13 cellular contexts compared by ENCODE assay signal in genomic region chr2:84944257-84944909, GRCh38. TPM values are rescaled to one million over a fixed set of nuclear protein-coding genes. Genes with fewer than 3 reads are reported as not detected.
DNase-seq lines count a peak whose midpoint lies in the region; ATAC-seq and TF ChIP-seq lines count a peak whose summit lies in the region.
"Had no signal": no experiment of that assay in that cellular context is flagged by ENCODE, and none has a peak within 500 bp of the region (broad histone marks: within the 10 kb centered on the region; RNA-seq: fewer than 3 reads in every experiment).

No MANE protein-coding gene starts in this region.

- H4K91ac ChIP-seq in IMR-90 (ENCODE audit: insufficient read depth, low read depth, low read length): peak overlapping the region; percentile 13; the same call in 1 of the 2 replicates

- CTCF ChIA-PET in IMR-90 (lab: Yijun Ruan, JAX): interaction anchor here (3.0 kb wide), 1 partner anchor 18 kb away, joined by 17 read pairs; no protein-coding TSS in a partner anchor

- H3K79me1 ChIP-seq in IMR-90 (ENCODE audit: low read depth in 1 of 2, low read length in 2 of 2): peaks cover 0 to 23% of the 10 kb centered on the region in 2 experiments; a peak in 1 of 4 replicates

- no peak overlapping the region for H3K4me2 ChIP-seq in IMR-90 (ENCODE audit: low read depth, low read length)

- H3K9me1 ChIP-seq in IMR-90 (ENCODE audit: insufficient read depth, low read length): peaks cover 10% of the 10 kb centered on the region

- H2BK20ac ChIP-seq in IMR-90 (ENCODE audit: low read depth, low read length): 0 out of 2 replicates have a peak overlapping the region, but pooled peaks have one; percentile 38

- no peak overlapping the region for H2AK9ac ChIP-seq in IMR-90 (replicated peaks; ENCODE audit: low read depth, low read length, poor library complexity)

- H3K14ac ChIP-seq in IMR-90 (replicated peaks; ENCODE audit: low read depth, low read length): peak overlapping the region; percentile 78; the same call in 1 of the 2 replicates

- TF ChIP-seq CTCF in IMR-90 (conservative IDR thresholded peaks at IDR 0.05; ENCODE audit: low read depth, low read length) (no peak), nephron progenitor cell (IDR thresholded peaks at IDR 0.05) (no peak), right lobe of liver (IDR thresholded peaks at IDR 0.05) (no peak)

- H2BK5ac ChIP-seq in IMR-90 (ENCODE audit: low read depth, low read length, poor library complexity, severe bottlenecking): peak overlapping the region; percentile 48

- no peak for TF ChIP-seq RAD21 in IMR-90 (IDR thresholded peaks at IDR 0.05; ENCODE audit: low read length)

- no peaks in the 10 kb centered on the region for H4K20me1 ChIP-seq in IMR-90 (ENCODE audit: insufficient read depth, low read length)

- no peak overlapping the region for H3K4me3 ChIP-seq in IMR-90 (ENCODE audit: insufficient read depth, low read depth, low read length)
- no peak overlapping the region for H3K4me3 ChIP-seq in right lobe of liver
- H3K4me3 ChIP-seq: coronary artery had no signal

- H2BK120ac ChIP-seq in IMR-90 (ENCODE audit: low read depth, low read length): peak overlapping the region; percentile 32; the same call in 1 of the 2 replicates

- no peak overlapping the region for H3K18ac ChIP-seq in IMR-90 (ENCODE audit: low read depth, low read length)

- in situ Hi-C loops in IMR-90 (cut with MboI; ENCODE audit: low sequenced_read_pairs): no loop called here

- H3K9me3 Mint-ChIP-seq in activated T-cell treated with anti-CD3 and anti-CD28 coated beads, Interleukin-2, amount 50 U/mL, for 24 hours: no peaks in the 10 kb centered on the region
- H3K9me3 Mint-ChIP-seq in activated T-helper 17 cell treated with anti-CD3 and anti-CD28 coated beads, Interleukin-2, amount 50 U/mL, for 72 hours: no peaks in the 10 kb centered on the region
- no peaks in the 10 kb centered on the region for H3K9me3 Mint-ChIP-seq in nephron progenitor cell

- peak; percentile 23 for DNase-seq in activated T-cell treated with anti-CD3 and anti-CD28 coated beads, Interleukin-2, amount 50 U/mL, for 24 hours
- no peak for DNase-seq in activated T-cell treated with anti-CD3 and anti-CD28 coated beads, Interleukin-2, amount 50 U/mL, for 48 hours
- DNase-seq in IMR-90 (no peak), nephron progenitor cell (no peak), NCI-H748 (lab: John Stamatoyannopoulos, UW; ENCODE audit: unreplicated experiment) (no peak), globus pallidus (ENCODE audit: low spot score) (no peak), right lobe of liver (no peak)
- DNase-seq: activated effector memory CD4-positive, alpha-beta T cell treated with anti-CD3 and anti-CD28 coated beads, Interleukin-2, amount 50 U/mL, for 16 hours; DND-41; NCI-H1930; NCI-H510A treated with DMSO at 0.1 percent for 48 hours had no signal

- no peaks in the 10 kb centered on the region for H3K27me3 Mint-ChIP-seq in activated T-cell treated with anti-CD3 and anti-CD28 coated beads, Interleukin-2, amount 50 U/mL, for 24 hours
- no peaks in the 10 kb centered on the region for H3K27me3 Mint-ChIP-seq in activated T-helper 17 cell treated with anti-CD3 and anti-CD28 coated beads, Interleukin-2, amount 50 U/mL, for 72 hours
- no peaks in the 10 kb centered on the region for H3K27me3 Mint-ChIP-seq in nephron progenitor cell (ENCODE audit: low read depth, poor library complexity)

- peak overlapping the region; percentile 45 to 59; a peak in 2 of 4 replicates for H4K8ac ChIP-seq in IMR-90 (ENCODE audit: low read depth in 2 of 2, low read length in 2 of 2)

- H3K23ac ChIP-seq in IMR-90 (ENCODE audit: low read depth, low read length): no peak overlapping the region; the same call in 1 of the 2 replicates

- H3K27ac ChIP-seq in IMR-90 (ENCODE audit: insufficient read depth, low read length): no peak overlapping the region
- H3K27ac ChIP-seq in right lobe of liver: no peak overlapping the region
- H3K27ac ChIP-seq: coronary artery had no signal

- H3K36me3 Mint-ChIP-seq in activated T-cell treated with anti-CD3 and anti-CD28 coated beads, Interleukin-2, amount 50 U/mL, for 24 hours (ENCODE audit: low read depth): peaks cover 2% of the 10 kb centered on the region
- H3K36me3 Mint-ChIP-seq in activated T-helper 17 cell treated with anti-CD3 and anti-CD28 coated beads, Interleukin-2, amount 50 U/mL, for 72 hours (ENCODE audit: low read depth): peaks cover 48% of the 10 kb centered on the region
- no peaks in the 10 kb centered on the region for H3K36me3 Mint-ChIP-seq in nephron progenitor cell (ENCODE audit: low read depth)

- ATAC-seq in IMR-90 (ENCODE audit: low read depth): no peak
- no peak for ATAC-seq in activated T-helper 17 cell treated with anti-CD3 and anti-CD28 coated beads, Interleukin-2, amount 50 U/mL, for 72 hours (replicated peaks)
- no peak for ATAC-seq in right lobe of liver

- H3K27ac Mint-ChIP-seq in activated T-cell treated with anti-CD3 and anti-CD28 coated beads, Interleukin-2, amount 50 U/mL, for 24 hours: peak overlapping the region; percentile 93
- H3K27ac Mint-ChIP-seq in activated T-helper 17 cell treated with anti-CD3 and anti-CD28 coated beads, Interleukin-2, amount 50 U/mL, for 72 hours: peak overlapping the region; percentile 95
- peak overlapping the region; percentile 51 for H3K27ac Mint-ChIP-seq in nephron progenitor cell

- H3K4ac ChIP-seq in IMR-90 (ENCODE audit: low read depth, low read length): peak overlapping the region; percentile 40; the same call in 1 of the 2 replicates

- H3K36me3 ChIP-seq in IMR-90 (ENCODE audit: control insufficient read depth, insufficient read depth, low read length) (no peaks in the 10 kb centered on the region), right lobe of liver (no peaks in the 10 kb centered on the region)

- H3K4me1 Mint-ChIP-seq in activated T-cell treated with anti-CD3 and anti-CD28 coated beads, Interleukin-2, amount 50 U/mL, for 24 hours (ENCODE audit: low read depth): peaks cover 67% of the 10 kb centered on the region
- H3K4me1 Mint-ChIP-seq in activated T-helper 17 cell treated with anti-CD3 and anti-CD28 coated beads, Interleukin-2, amount 50 U/mL, for 72 hours: peaks cover 37% of the 10 kb centered on the region
- H3K4me1 Mint-ChIP-seq in nephron progenitor cell: peaks cover 5% of the 10 kb centered on the region

- TF ChIP-seq POLR2A in IMR-90 (IDR thresholded peaks at IDR 0.05; ENCODE audit: low read depth, low read length): no peak
- TF ChIP-seq POLR2A in right lobe of liver (IDR thresholded peaks at IDR 0.05): no peak

- H2AK5ac ChIP-seq in IMR-90 (ENCODE audit: low read depth, low read length): peak overlapping the region; percentile 40; the same call in 1 of the 2 replicates

- no peak overlapping the region for H3K4me3 Mint-ChIP-seq in activated T-cell treated with anti-CD3 and anti-CD28 coated beads, Interleukin-2, amount 50 U/mL, for 24 hours
- H3K4me3 Mint-ChIP-seq in activated T-helper 17 cell treated with anti-CD3 and anti-CD28 coated beads, Interleukin-2, amount 50 U/mL, for 72 hours: peak overlapping the region; percentile 85
- no peak overlapping the region for H3K4me3 Mint-ChIP-seq in nephron progenitor cell

- H2BK15ac ChIP-seq in IMR-90 (ENCODE audit: low read depth, low read length): peak overlapping the region; percentile 85; the same call in 2 of the 3 replicates

- H3K9me3 ChIP-seq in IMR-90 (ENCODE audit: control insufficient read depth, insufficient read depth, low read length) (no peaks in the 10 kb centered on the region), right lobe of liver (no peaks in the 10 kb centered on the region)

- no TSS peak for BruUV-seq in IMR-90 (replicated peaks; lab: Mats Ljungman, UMichigan)

- no peak overlapping the region for H3K9ac ChIP-seq in IMR-90 (ENCODE audit: low read depth, low read length)

- dilution Hi-C loops in IMR-90 (cut with HindIII; ENCODE audit: low sequenced_read_pairs, unreplicated experiment): no loop called here

- H2AFZ ChIP-seq in IMR-90 (replicated peaks; ENCODE audit: low read length, poor library complexity): no peak overlapping the region

- no peak overlapping the region; the same call in 1 of the 2 replicates for H4K5ac ChIP-seq in IMR-90 (ENCODE audit: low read depth, low read length)

- H3K27me3 ChIP-seq in IMR-90 (ENCODE audit: control insufficient read depth, insufficient read depth, low read length): no peaks in the 10 kb centered on the region
- H3K27me3 ChIP-seq in right lobe of liver: no peaks in the 10 kb centered on the region

- WGBS in IMR-90 (ENCODE audit: extremely low coverage in 2 of 2, insufficient read length in 1 of 2), 2 experiments: 100% methylated on average over 2 of the region's 9 CpGs; no CpG with 5 or more reads in 1 of the 2 experiments
- WGBS in right lobe of liver (ENCODE audit: insufficient coverage, low coverage, low lambda C conversion rate, missing lambda C conversion rate): 78% methylated on average over 6 of the region's 9 CpGs

- H3K4me1 ChIP-seq in IMR-90 (ENCODE audit: control insufficient read depth, insufficient read depth, low read length) (peaks cover 4% of the 10 kb centered on the region; the same call in 1 of the 2 replicates), right lobe of liver (no peaks in the 10 kb centered on the region)

- intact Hi-C loops in IMR-90 (cut with micrococcal nuclease): no loop called here
- intact Hi-C loops in right lobe of liver (cut with DNase I): no loop called here

- POLR2A ChIA-PET in IMR-90 (lab: Charles Lee; ENCODE audit: unreplicated experiment): no interaction called here

- H3K56ac ChIP-seq in IMR-90 (ENCODE audit: extremely low read depth, insufficient read depth, low read length): no peak overlapping the region

TF ChIP-seq in IMR-90, 13 proteins besides CTCF, POLR2A, EP300 and RAD21:
- no peak for TF ChIP-seq FOS (IDR thresholded peaks at IDR 0.05; ENCODE audit: low read depth, low read length)

RNA-seq across cellular contexts. Expression of gene KCMF1, which starts 26.6 kb away (rescaled TPM):
- total RNA-seq in IMR-90 (2012; rRNA removed) (108 and 118 TPM in 2 replicates), right lobe of liver (10 to 100 TPM; 28.6 to 45.3 (median 35.4) TPM)
- polyA plus RNA-seq in IMR-90 (2012; rRNA removed): 49.6 and 49.9 TPM in 2 replicates
- 7.8 and 8.4 TPM in 2 replicates for polyA plus RNA-seq in IMR-90 (2012; cell fraction: cytosol; rRNA removed)
- polyA plus RNA-seq in IMR-90 (2012; cell fraction: nucleus; rRNA removed; ENCODE audit: low replicate concordance): 5.9 and 39.0 TPM in 2 replicates
- 100 to 1,000 TPM in 1 of 2 donors, 10 to 100 TPM in 1; 77.3 to 108 TPM for total RNA-seq in activated T-helper 17 cell treated with anti-CD3 and anti-CD28 coated beads, Interleukin-2, amount 50 U/mL, for 72 hours

RNA-seq across cellular contexts. Expression of gene TMSB10, which starts 38.9 kb away (rescaled TPM):
- total RNA-seq in IMR-90 (2012; rRNA removed) (842 and 3,620 TPM in 2 replicates), right lobe of liver (100 to 1,000 TPM in 5 of 6 experiments, 10 to 100 TPM in 1; 77.3 to 814 (median 270) TPM)
- 5,527 and 7,531 TPM in 2 replicates for polyA plus RNA-seq in IMR-90 (2012; rRNA removed)
- polyA plus RNA-seq in IMR-90 (2012; cell fraction: cytosol; rRNA removed): 7,585 and 16,787 TPM in 2 replicates
- 1,357 and 2,658 TPM in 2 replicates for polyA plus RNA-seq in IMR-90 (2012; cell fraction: nucleus; rRNA removed; ENCODE audit: low replicate concordance)
- 1,000 to 10,000 TPM; 2,616 to 3,068 TPM for total RNA-seq in activated T-helper 17 cell treated with anti-CD3 and anti-CD28 coated beads, Interleukin-2, amount 50 U/mL, for 72 hours
